ENCODE assay signal across 24 cellular contexts in genomic region chr18:2531751-2532150, GRCh38. TPM values are rescaled to one million over a fixed set of nuclear protein-coding genes. Genes with fewer than 3 reads are reported as not detected.
DNase-seq lines count a peak whose midpoint lies in the region; ATAC-seq, FAIRE-seq and TF ChIP-seq lines count a peak whose summit lies in the region.
"Had no signal": no experiment of that assay in that cellular context is flagged by ENCODE, and none has a peak within 500 bp of the region (broad histone marks: within the 10 kb centered on the region; RNA-seq: fewer than 3 reads in every experiment).

No MANE protein-coding gene starts in this region.

- no peaks in the 10 kb centered on the region for H3K79me2 ChIP-seq in K562 (ENCODE audit: control insufficient read depth, insufficient read depth, low read length)

- H3K18ac ChIP-seq in mesenchymal stem cell (ENCODE audit: low read depth in 1 of 2, low read length in 2 of 2) = no peak overlapping the region

- H2AK5ac ChIP-seq in mesenchymal stem cell (ENCODE audit: low read length, severe bottlenecking) = peak overlapping the region; percentile 93

- no TSS peak for BruUV-seq in K562 (replicated peaks; lab: Mats Ljungman, UMichigan)

- no peak overlapping the region for H3K9ac ChIP-seq in K562 (ENCODE audit: insufficient read depth in 1 of 2, low read depth in 2 of 2, low read length in 2 of 2)
- no peak overlapping the region for H3K9ac ChIP-seq in mesenchymal stem cell (ENCODE audit: low read length)
- H3K9ac ChIP-seq: BLaER1 had no signal

- no peak for TF ChIP-seq EP300 in K562 (IDR thresholded peaks at IDR 0.05; ENCODE audit: low read length)

- no peak overlapping the region for H4K91ac ChIP-seq in mesenchymal stem cell (ENCODE audit: low read length)

- DNase-seq in K562 (ENCODE audit: extremely low read depth in 1 of 4, low spot score in 3 of 4) (no peak), mesenchymal stem cell (no peak), KG1 (lab: John Stamatoyannopoulos, UW) (no peak), ACHN (no peak)
- DNase-seq: BE2C; C1 segment of cervical spinal cord; Caco-2; Calu3; CD4-positive, alpha-beta T cell; CD8-positive, alpha-beta T cell; DMS53; DMS79; DND-41; EL; GDM1 had no signal

- 38% methylated on average over 2 of the region's 2 CpGs for WGBS in K562 (ENCODE audit: insufficient coverage, low coverage, missing lambda C conversion rate)
- WGBS in mesenchymal stem cell = 100% methylated on average over 2 of the region's 2 CpGs

- TF ChIP-seq POLR2A in K562 (conservative IDR thresholded peaks at IDR 0.05) = no peak

- POLR2A ChIA-PET in K562 (lab: Yijun Ruan, JAX) = interaction anchor here (0.6 to 1.5 kb wide), 2 partner anchors 10 to 505 kb away, joined by 3 to 4 read pairs; no protein-coding TSS in a partner anchor

- no peak overlapping the region for H2BK12ac ChIP-seq in mesenchymal stem cell (ENCODE audit: low read length in 2 of 2)

- no peak for ATAC-seq in K562
- ATAC-seq in HG03108 (IDR thresholded peaks at IDR 0.05; ENCODE audit: unreplicated experiment) = no peak
- ATAC-seq: A549; CD8-positive, alpha-beta T cell; GM12878 had no signal

- in situ Hi-C loops in K562 (cut with MboI) (loop anchor here (25.0 kb wide), 1 partner anchor 944 kb away; no protein-coding TSS in a partner anchor), ACHN (cut with HindIII; ENCODE audit: low pct_ligation_motif_present, low pct_unique_long_range_greater_than_20kb, low sequenced_read_pairs) (no loop called here)

- H3K4me1 ChIP-seq in K562 (replicated peaks in 1 of 2; ENCODE audit: control insufficient read depth in 2 of 2, insufficient read depth in 2 of 2, low read length in 2 of 2) = no peaks in the 10 kb centered on the region
- peaks cover 4% of the 10 kb centered on the region for H3K4me1 ChIP-seq in mesenchymal stem cell (ENCODE audit: control insufficient read depth, insufficient read depth, low read depth, low read length)
- H3K4me1 ChIP-seq: BE2C, Caco-2 had no signal

- no peak overlapping the region for H3K4me3 ChIP-seq in K562
- H3K4me3 ChIP-seq in mesenchymal stem cell (ENCODE audit: insufficient read depth in 1 of 2, low read depth in 1 of 2, low read length in 2 of 2) = no peak overlapping the region
- H3K4me3 ChIP-seq: A549, BLaER1, GM12878 had no signal

- no peak overlapping the region for H3K23ac ChIP-seq in mesenchymal stem cell (ENCODE audit: low read length in 2 of 2)

- CTCF ChIA-PET in K562 (lab: Yijun Ruan, JAX; ENCODE audit: low intra/inter-chr PET ratio) = interaction anchor here (0.5 kb wide), 1 partner anchor 1780 kb away, joined by 3 read pairs; no protein-coding TSS in a partner anchor

- no peaks in the 10 kb centered on the region for H3K79me1 ChIP-seq in mesenchymal stem cell (replicated peaks; ENCODE audit: low read length, poor library complexity, severe bottlenecking)

- TF ChIP-seq CTCF in C4-2B (conservative IDR thresholded peaks at IDR 0.05) = no peak
- no peak for TF ChIP-seq CTCF in K562 (IDR thresholded peaks at IDR 0.05 in 2 of 3, conservative IDR thresholded peaks at IDR 0.05 in 1 of 3; ENCODE audit: insufficient read depth in 2 of 3, low read depth in 1 of 3, low read length in 3 of 3)

- H3K9me3 ChIP-seq in K562 (replicated peaks; ENCODE audit: control insufficient read depth, insufficient read depth, low read depth, low read length) (no peaks in the 10 kb centered on the region), mesenchymal stem cell (ENCODE audit: control insufficient read depth, low read length) (peaks cover 7% of the 10 kb centered on the region)
- H3K9me3 ChIP-seq: A549, BE2C, Caco-2 had no signal

- H3K36me3 ChIP-seq in K562 (ENCODE audit: control insufficient read depth, insufficient read depth, low read length) = no peaks in the 10 kb centered on the region; the same call in 2 of the 3 replicates
- H3K36me3 ChIP-seq in mesenchymal stem cell (ENCODE audit: control insufficient read depth in 1 of 2, insufficient read depth in 2 of 2, low read depth in 1 of 2, low read length in 2 of 2) = peaks cover 2 to 10% of the 10 kb centered on the region in 2 experiments
- H3K36me3 ChIP-seq: BE2C had no signal

- H3K14ac ChIP-seq in mesenchymal stem cell (ENCODE audit: low read length in 2 of 2) = no peak overlapping the region

- H2BK15ac ChIP-seq in mesenchymal stem cell (ENCODE audit: low read depth, poor library complexity, severe bottlenecking) = no peak overlapping the region

- intact Hi-C loops in K562 (cut with micrococcal nuclease) = no loop called here

- H3K4me2 ChIP-seq in K562 (ENCODE audit: insufficient read depth, low read length) = no peak overlapping the region
- no peak overlapping the region for H3K4me2 ChIP-seq in mesenchymal stem cell (ENCODE audit: low read length, poor library complexity, severe bottlenecking)
- H3K4me2 ChIP-seq: A549, BLaER1 had no signal

- H4K8ac ChIP-seq in mesenchymal stem cell (ENCODE audit: low read length) = no peak overlapping the region

- H3K27me3 ChIP-seq in K562 (ENCODE audit: control insufficient read depth in 2 of 2, insufficient read depth in 2 of 2, low read length in 2 of 2) = no peaks in the 10 kb centered on the region
- H3K27me3 ChIP-seq in mesenchymal stem cell (ENCODE audit: control insufficient read depth in 1 of 2, insufficient read depth in 1 of 2, low read length in 2 of 2) = no peaks in the 10 kb centered on the region
- H3K27me3 ChIP-seq: BE2C, BLaER1 had no signal

- no peak overlapping the region for H2BK5ac ChIP-seq in mesenchymal stem cell (ENCODE audit: low read depth, low read length, poor library complexity, severe bottlenecking)

- H3K9me1 ChIP-seq in K562 (ENCODE audit: control insufficient read depth, insufficient read depth, low read length) = no peaks in the 10 kb centered on the region

- H2BK120ac ChIP-seq in mesenchymal stem cell (ENCODE audit: low read depth, low read length) = no peak overlapping the region

- FAIRE-seq in K562 (lab: Jason Lieb, UNC) = no peak
- FAIRE-seq: A549, D721Med, GM12878, GM12892, GM18507 had no signal

- H2AFZ ChIP-seq in K562 (ENCODE audit: low read depth, low read length) = no peak overlapping the region
- H2AFZ ChIP-seq in mesenchymal stem cell (ENCODE audit: low read depth, low read length) = no peak overlapping the region

- H3K27ac ChIP-seq in C4-2B = peak overlapping the region; percentile 77
- H3K27ac ChIP-seq in K562 (ENCODE audit: extremely low read depth, low read depth, low read length) = no peak overlapping the region
- no peak overlapping the region for H3K27ac ChIP-seq in mesenchymal stem cell (ENCODE audit: low read length, poor library complexity, severe bottlenecking)
- H3K27ac ChIP-seq: 22Rv1, A549, BLaER1 had no signal

- no peak overlapping the region for H3K4ac ChIP-seq in mesenchymal stem cell (ENCODE audit: low read depth in 1 of 2, low read length in 2 of 2)

- no peaks in the 10 kb centered on the region for H4K20me1 ChIP-seq in K562 (replicated peaks; ENCODE audit: control insufficient read depth, insufficient read depth, low read length)
- H4K20me1 ChIP-seq: BLaER1 had no signal

- TF ChIP-seq RAD21 in K562 (CRISPR knock-in tag; conservative IDR thresholded peaks at IDR 0.05 in 1 of 2, IDR thresholded peaks at IDR 0.05 in 1 of 2) = no peak

TF ChIP-seq in K562, 482 proteins besides CTCF, POLR2A, EP300 and RAD21:
- TF ChIP-seq SRF (CRISPR knock-in tag; IDR thresholded peaks at IDR 0.05) (peak; percentile 79 to 96), ZNF696 (CRISPR knock-in tag; conservative IDR thresholded peaks at IDR 0.05) (no peak)
TF ChIP-seq in K562: peak in this region for 1.

RNA-seq across cellular contexts. Expression of gene METTL4, which starts 39.6 kb away (rescaled TPM):
- total RNA-seq in K562 (2011; cell fraction: chromatin; rRNA removed; ENCODE audit: low replicate concordance) = 33.8 and 79.6 TPM in 2 replicates
- 12.7 and 20.7 TPM in 2 replicates for total RNA-seq in K562 (2011; cell fraction: nucleolus; rRNA removed)
- 26.4 and 52.7 TPM in 2 replicates for total RNA-seq in K562 (2011; cell fraction: nucleoplasm; rRNA removed)
- total RNA-seq in K562 (2014; rRNA removed) (7.9 and 12.3 TPM in 2 replicates), K562 (2014; rRNA removed; fragmentation: Illumina TruSeq; extraction: Trizol) (25.6 and 27.9 TPM in 2 replicates), K562 (2015; rRNA removed; fragmentation: Illumina TruSeq; extraction: Trizol) (17.2 and 19.8 TPM in 2 replicates), K562 (2021) (19.3 and 22.5 TPM in 2 replicates)
- polyA plus RNA-seq in K562 (2011; rRNA removed) (26.6 and 28.2 TPM in 2 replicates), K562 (2014; fragmentation: Illumina TruSeq; extraction: Trizol) (19.8 and 22.1 TPM in 2 replicates), K562 (2014; fragmentation: Nextera tagmentation; extraction: Ambion mirVana) (10 to 100 TPM; 27.1 to 32.8 TPM), K562 (2014; rRNA removed) (17.0 and 18.5 TPM in 2 replicates)
- polyA plus RNA-seq in K562 (2011; cell fraction: cytosol; rRNA removed) = 5.1 and 17.4 TPM in 2 replicates
- 13.5 and 24.2 TPM in 2 replicates for polyA plus RNA-seq in K562 (2011; cell fraction: nucleus; rRNA removed)
- polyA plus RNA-seq in K562 (2012) = 16.2 and 17.7 TPM in 2 replicates
- 28.0 and 34.2 TPM in 2 replicates for polyA minus RNA-seq in K562 (2011; rRNA and poly(A)+ RNA removed)
- 7.4 and 9.9 TPM in 2 replicates for polyA minus RNA-seq in K562 (2011; cell fraction: cytosol; rRNA and poly(A)+ RNA removed)
- 10.9 and 27.9 TPM in 2 replicates for polyA minus RNA-seq in K562 (2011; cell fraction: nucleus; rRNA and poly(A)+ RNA removed)
- polyA plus RNA-seq in mesenchymal stem cell (2013, experiment 1 of 2) = 4.5 TPM
- 4.5 TPM for polyA plus RNA-seq in mesenchymal stem cell (2013, experiment 2 of 2)

RNA-seq across cellular contexts. Expression of gene NDC80, which starts 39.6 kb away (rescaled TPM):
- 68.9 and 113 TPM in 2 replicates for total RNA-seq in K562 (2011; cell fraction: chromatin; rRNA removed; ENCODE audit: low replicate concordance)
- total RNA-seq in K562 (2011; cell fraction: nucleolus; rRNA removed) = 48.7 and 60.1 TPM in 2 replicates
- 79.1 and 126 TPM in 2 replicates for total RNA-seq in K562 (2011; cell fraction: nucleoplasm; rRNA removed)
- 68.1 and 71.1 TPM in 2 replicates for total RNA-seq in K562 (2014; rRNA removed)
- total RNA-seq in K562 (2014; rRNA removed; fragmentation: Illumina TruSeq; extraction: Trizol) = 90.9 and 113 TPM in 2 replicates
- 66.7 and 70.4 TPM in 2 replicates for total RNA-seq in K562 (2015; rRNA removed; fragmentation: Illumina TruSeq; extraction: Trizol)
- total RNA-seq in K562 (2021) = 57.0 and 65.2 TPM in 2 replicates
- 74.9 and 85.7 TPM in 2 replicates for polyA plus RNA-seq in K562 (2011; rRNA removed)
- 15.8 and 23.4 TPM in 2 replicates for polyA plus RNA-seq in K562 (2011; cell fraction: cytosol; rRNA removed)
- polyA plus RNA-seq in K562 (2011; cell fraction: nucleus; rRNA removed) = 45.5 and 71.8 TPM in 2 replicates
- 57.1 and 60.2 TPM in 2 replicates for polyA plus RNA-seq in K562 (2012)
- 79.2 and 83.3 TPM in 2 replicates for polyA plus RNA-seq in K562 (2014; fragmentation: Illumina TruSeq; extraction: Trizol)
- 10 to 100 TPM; 89.3 to 97.9 TPM for polyA plus RNA-seq in K562 (2014; fragmentation: Nextera tagmentation; extraction: Ambion mirVana)
- polyA plus RNA-seq in K562 (2014; rRNA removed) = 72.0 and 82.2 TPM in 2 replicates
- polyA minus RNA-seq in K562 (2011; rRNA and poly(A)+ RNA removed) = 79.0 and 99.1 TPM in 2 replicates
- polyA minus RNA-seq in K562 (2011; cell fraction: cytosol; rRNA and poly(A)+ RNA removed) = 29.9 and 36.9 TPM in 2 replicates
- polyA minus RNA-seq in K562 (2011; cell fraction: nucleus; rRNA and poly(A)+ RNA removed) = 63.4 and 97.6 TPM in 2 replicates
- 3.6 TPM for polyA plus RNA-seq in mesenchymal stem cell (2013, experiment 1 of 2)
- 4.0 TPM for polyA plus RNA-seq in mesenchymal stem cell (2013, experiment 2 of 2)
